In genomic region chr16:33336226-33336985, GRCh38 we compare ENCODE assay signal across 13 cellular contexts. TPM values are rescaled to one million over a fixed set of nuclear protein-coding genes. Genes with fewer than 3 reads are reported as not detected.
DNase-seq lines count a peak whose midpoint lies in the region; ATAC-seq and TF ChIP-seq lines count a peak whose summit lies in the region.
"Not testable (repeated sequence)": the region's sequence is repeated elsewhere in the genome, so short reads cannot be mapped to it uniquely, and the experiment has no call there.
"Had no signal": no experiment of that assay in that cellular context is flagged by ENCODE, and none has a peak within 500 bp of the region (broad histone marks: within the 10 kb centered on the region; RNA-seq: fewer than 3 reads in every experiment).

No MANE protein-coding gene starts in this region.

- H3K4me1 Mint-ChIP-seq in Caco-2 (ENCODE audit: low read depth, unreplicated experiment); glutamatergic neuron (ENCODE audit: low read depth, unreplicated experiment); naive B cell: not testable (repeated sequence)

- not testable (repeated sequence) for H3K27ac Mint-ChIP-seq in Caco-2 (ENCODE audit: unreplicated experiment); glutamatergic neuron (ENCODE audit: unreplicated experiment)
- peak overlapping the region in 1 of 6 donors; percentile 54 for H3K27ac Mint-ChIP-seq in naive B cell

- not testable (repeated sequence) for H3K4me3 Mint-ChIP-seq in Caco-2 (ENCODE audit: unreplicated experiment); glutamatergic neuron (ENCODE audit: unreplicated experiment); naive B cell

- H3K9me3 Mint-ChIP-seq in Caco-2 (ENCODE audit: unreplicated experiment); glutamatergic neuron (ENCODE audit: unreplicated experiment); naive B cell: not testable (repeated sequence)

- not testable (repeated sequence) for H3K27me3 ChIP-seq in Caco-2 (replicated peaks; ENCODE audit: control insufficient read depth, insufficient read depth, low read length)

- H3K4me3 ChIP-seq in Caco-2 (ENCODE audit: low read depth, low read length): not testable (repeated sequence)

- POLR2A ChIA-PET in Caco-2 (lab: Charles Lee): not testable (repeated sequence)

- not testable (repeated sequence) for ATAC-seq in naive B cell (ENCODE audit: low read depth in 2 of 2); stimulated activated naive CD8-positive, alpha-beta T cell treated with anti-CD3 and anti-CD28 coated beads, Interleukin-15, Interleukin-2, amounts not matched to agents 100 U/mL and 50 U/mL, for 24 hours

- not testable (repeated sequence) for H3K4me1 ChIP-seq in Caco-2

- not testable (repeated sequence) for H3K36me3 ChIP-seq in Caco-2 (ENCODE audit: control insufficient read depth, insufficient read depth, low read length)

- DNase-seq in Caco-2 (peak; percentile 23 to 76), T-helper 22 cell (ENCODE audit: low read depth) (peak; percentile 18), glutamatergic neuron (peak; percentile 49), naive B cell (peak; percentile 13)
- DNase-seq in activated CD8-positive, alpha-beta memory T cell treated with anti-CD3 and anti-CD28 coated beads, Interleukin-2, amount 50 U/mL, for 48 hours: peak; percentile 81
- peak; percentile 41 for DNase-seq in activated naive CD8-positive, alpha-beta T cell treated with anti-CD3 and anti-CD28 coated beads, Interleukin-2, amount 50 U/mL, for 16 hours (ENCODE audit: low read depth, low spot score)
- peak; percentile 34 for DNase-seq in stimulated activated CD4-positive, alpha-beta T cell treated with anti-CD3 and anti-CD28 coated beads, Interleukin-15, amount 100 ng/mL, for 24 hours
- peak; percentile 43 for DNase-seq in stimulated activated naive CD8-positive, alpha-beta T cell treated with anti-CD3 and anti-CD28 coated beads, Interleukin-15, Interleukin-2, amounts not matched to agents 100 U/mL and 50 U/mL, for 24 hours

- H3K27me3 Mint-ChIP-seq in Caco-2 (ENCODE audit: insufficient read depth, unreplicated experiment); glutamatergic neuron (ENCODE audit: unreplicated experiment); naive B cell: not testable (repeated sequence)

- BruUV-seq in Caco-2 (replicated peaks; lab: Mats Ljungman, UMichigan): not testable (repeated sequence)

- intact Hi-C loops in Caco-2 (cut with micrococcal nuclease; ENCODE audit: unreplicated experiment): not testable (repeated sequence)

- CTCF ChIA-PET in Caco-2 (lab: Charles Lee): not testable (repeated sequence)

- not testable (repeated sequence) for H3K36me3 Mint-ChIP-seq in Caco-2 (ENCODE audit: insufficient read depth, unreplicated experiment); glutamatergic neuron (ENCODE audit: unreplicated experiment); naive B cell

- TF ChIP-seq CTCF in Caco-2 (IDR thresholded peaks at IDR 0.05; ENCODE audit: insufficient read depth in 1 of 2, low read depth in 1 of 2, low read length in 1 of 2, severe bottlenecking in 1 of 2, unreplicated experiment in 1 of 2); glutamatergic neuron (IDR thresholded peaks at IDR 0.05; ENCODE audit: partially characterized antibody, unreplicated experiment): not testable (repeated sequence)

- H3K9me3 ChIP-seq in Caco-2: not testable (repeated sequence)

RNA-seq across cellular contexts. Expression of gene TP53TG3B, which starts 24.2 kb away (rescaled TPM):
- total RNA-seq in Caco-2 (2022): not detected in 2 replicates
- total RNA-seq in glutamatergic neuron (ENCODE audit: unreplicated experiment): not detected
- under 1 TPM in 1 of 6 donors, not detected in 5; 0.42 TPM for polyA plus RNA-seq in naive B cell (ENCODE audit: low read depth in 6 of 6)
- total RNA-seq: glomerular endothelial cell, IMR-90, NCI-H460, Right ventricle myocardium superior had no signal
- polyA plus RNA-seq: AG04450, IMR-90 had no signal

RNA-seq across cellular contexts. Expression of gene TP53TG3E, which starts 32.3 kb away (rescaled TPM):
- total RNA-seq in Caco-2 (2022) (not detected in 2 replicates), glutamatergic neuron (ENCODE audit: unreplicated experiment) (not detected)
- not detected for polyA plus RNA-seq in naive B cell (ENCODE audit: low read depth in 6 of 6)
- total RNA-seq: glomerular endothelial cell, IMR-90, NCI-H460, Right ventricle myocardium superior had no signal
- polyA plus RNA-seq: AG04450 had no signal

Comparison
In these comparisons a context has a peak if more than half of its experiments do, and no peak if none do; other contexts are left out.
1. DNase-seq: peak in every context shown above with its lines; median percentile 81 in activated CD8-positive, alpha-beta memory T cell treated with anti-CD3 and anti-CD28 coated beads, Interleukin-2, amount 50 U/mL, for 48 hours; 50 in Caco-2; 49 in glutamatergic neuron; 43 in stimulated activated naive CD8-positive, alpha-beta T cell treated with anti-CD3 and anti-CD28 coated beads, Interleukin-15, Interleukin-2, amounts not matched to agents 100 U/mL and 50 U/mL, for 24 hours; 41 in activated naive CD8-positive, alpha-beta T cell treated with anti-CD3 and anti-CD28 coated beads, Interleukin-2, amount 50 U/mL, for 16 hours; 34 in stimulated activated CD4-positive, alpha-beta T cell treated with anti-CD3 and anti-CD28 coated beads, Interleukin-15, amount 100 ng/mL, for 24 hours; 18 in T-helper 22 cell; 13 in naive B cell.